9 cellular contexts compared by ENCODE assay signal in the genomic region with DNA sequence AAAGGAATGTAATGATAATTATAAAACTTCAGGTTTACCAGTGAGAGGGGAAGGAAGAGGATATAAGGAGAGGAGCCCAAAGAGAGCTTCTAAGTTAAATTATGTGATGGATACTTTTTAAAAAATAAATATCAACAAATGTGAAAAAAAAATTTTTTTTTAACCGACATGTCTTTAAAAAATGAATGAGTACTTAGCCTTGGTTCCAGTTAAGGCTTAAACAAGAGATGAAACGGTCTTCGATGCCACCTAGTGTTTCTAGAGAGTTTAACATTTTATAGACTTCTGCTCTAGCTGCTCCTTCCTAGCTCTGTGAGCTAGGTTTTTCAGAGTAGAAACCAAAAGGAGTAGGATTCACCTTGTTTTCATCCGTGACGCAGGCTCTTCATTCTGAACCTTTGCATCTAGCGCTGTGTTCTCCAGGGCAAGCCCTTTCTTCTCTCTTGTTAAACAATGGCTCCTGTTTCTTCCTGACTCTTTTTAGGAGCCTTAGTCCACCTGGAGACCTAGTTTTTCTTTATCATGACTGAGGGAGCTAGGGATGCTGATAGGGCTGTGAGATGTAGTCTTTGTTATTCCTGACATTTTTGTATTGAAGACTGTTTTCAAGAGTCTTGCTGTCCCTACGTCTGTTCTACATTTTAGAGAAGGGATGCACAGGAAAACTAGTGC. TPM values are rescaled to one million over a fixed set of nuclear protein-coding genes. Genes with fewer than 3 reads are reported as not detected.
DNase-seq lines count a peak whose midpoint lies in the region; ATAC-seq and TF ChIP-seq lines count a peak whose summit lies in the region.
"Had no signal": no experiment of that assay in that cellular context is flagged by ENCODE, and none has a peak within 500 bp of the region (broad histone marks: within the 10 kb centered on the region; RNA-seq: fewer than 3 reads in every experiment).

No MANE protein-coding gene starts in this region.

- no peak overlapping the region for H2BK15ac ChIP-seq in IMR-90 (ENCODE audit: low read depth, low read length)

- H3K36me3 ChIP-seq in IMR-90 (ENCODE audit: control insufficient read depth, insufficient read depth, low read length) (peaks cover 14% of the 10 kb centered on the region), PC-3 (ENCODE audit: low read depth, low read length) (no peaks in the 10 kb centered on the region)

- H3K27me3 ChIP-seq in IMR-90 (ENCODE audit: control insufficient read depth, insufficient read depth, low read length) (no peaks in the 10 kb centered on the region), PC-3 (ENCODE audit: low read length) (no peaks in the 10 kb centered on the region)

- H3K9me3 ChIP-seq in IMR-90 (ENCODE audit: control insufficient read depth, insufficient read depth, low read length) = no peaks in the 10 kb centered on the region
- no peaks in the 10 kb centered on the region for H3K9me3 ChIP-seq in PC-3 (ENCODE audit: low read length)

- H4K5ac ChIP-seq in IMR-90 (ENCODE audit: low read depth, low read length) = no peak overlapping the region

- H3K9me2 ChIP-seq in PC-3 (replicated peaks; ENCODE audit: low read length) = no peaks in the 10 kb centered on the region

- no peaks in the 10 kb centered on the region for H3K79me2 ChIP-seq in PC-3 (ENCODE audit: low read length)

- no peak overlapping the region for H3K4ac ChIP-seq in IMR-90 (ENCODE audit: low read depth, low read length)

- H2AK5ac ChIP-seq in IMR-90 (ENCODE audit: low read depth, low read length) = no peak overlapping the region

- H3K9me3 Mint-ChIP-seq in endothelial cell (ENCODE audit: unreplicated experiment) (no peaks in the 10 kb centered on the region), natural killer cell (no peaks in the 10 kb centered on the region)

- H3K23ac ChIP-seq in IMR-90 (ENCODE audit: low read depth, low read length) = no peak overlapping the region

- no peak overlapping the region for H2AK9ac ChIP-seq in IMR-90 (replicated peaks; ENCODE audit: low read depth, low read length, poor library complexity)

- H4K8ac ChIP-seq in IMR-90 (ENCODE audit: low read depth in 2 of 2, low read length in 2 of 2) = no peak overlapping the region

- no peak overlapping the region for H3K14ac ChIP-seq in IMR-90 (replicated peaks; ENCODE audit: low read depth, low read length)

- H3K56ac ChIP-seq in IMR-90 (ENCODE audit: extremely low read depth, insufficient read depth, low read length) = no peak overlapping the region

- H2AFZ ChIP-seq in IMR-90 (replicated peaks; ENCODE audit: low read length, poor library complexity) (no peak overlapping the region), PC-3 (ENCODE audit: low read length) (no peak overlapping the region)

- no peaks in the 10 kb centered on the region for H3K9me1 ChIP-seq in IMR-90 (ENCODE audit: insufficient read depth, low read length)

- no peak overlapping the region for H2BK120ac ChIP-seq in IMR-90 (ENCODE audit: low read depth, low read length)

- H4K20me1 ChIP-seq in IMR-90 (ENCODE audit: insufficient read depth, low read length) (no peaks in the 10 kb centered on the region), PC-3 (ENCODE audit: low read length) (no peaks in the 10 kb centered on the region)

- in situ Hi-C loops in IMR-90 (cut with MboI; ENCODE audit: low sequenced_read_pairs) = no loop called here

- no peak overlapping the region for H3K18ac ChIP-seq in IMR-90 (ENCODE audit: low read depth, low read length)

- CTCF ChIA-PET in IMR-90 (lab: Yijun Ruan, JAX) (interaction anchor here (0.7 to 1.5 kb wide), 13 partner anchors 11 to 793 kb away, joined by 3 to 6 read pairs (median 3); partner anchors contain the start of gene PTPRA), PC-3 (lab: Charles Lee) (interaction anchor here (0.6 to 1.0 kb wide), 9 partner anchors 10 to 248 kb away, joined by 3 to 9 read pairs (median 3); no protein-coding TSS in a partner anchor)

- no peak overlapping the region for H3K4me3 ChIP-seq in IMR-90 (ENCODE audit: insufficient read depth, low read depth, low read length)
- H3K4me3 ChIP-seq in PC-3 (ENCODE audit: low read length) = no peak overlapping the region

- intact Hi-C loops in IMR-90 (cut with micrococcal nuclease) (loop anchor here (1.0 to 2.0 kb wide), 5 partner anchors 122 to 312 kb away; no protein-coding TSS in a partner anchor), PC-3 (cut with micrococcal nuclease) (loop anchor here (1.0 kb wide), 1 partner anchor 87 kb away; no protein-coding TSS in a partner anchor), natural killer cell (cut with micrococcal nuclease) (loop anchor here (1.0 to 5.0 kb wide), 4 partner anchors 136 to 313 kb away; no protein-coding TSS in a partner anchor), posterior vena cava (cut with DNase I) (no loop called here)

- no peaks in the 10 kb centered on the region for H3K27me3 Mint-ChIP-seq in endothelial cell (ENCODE audit: unreplicated experiment)
- H3K27me3 Mint-ChIP-seq in natural killer cell (ENCODE audit: low read depth in 2 of 2) = no peaks in the 10 kb centered on the region

- no peak overlapping the region for H4K91ac ChIP-seq in IMR-90 (ENCODE audit: insufficient read depth, low read depth, low read length)

- H3K27ac ChIP-seq in IMR-90 (ENCODE audit: insufficient read depth, low read length) = no peak overlapping the region
- no peak overlapping the region for H3K27ac ChIP-seq in PC-3 (ENCODE audit: low read length)

- H2BK20ac ChIP-seq in IMR-90 (ENCODE audit: low read depth, low read length) = no peak overlapping the region

- peak; percentile 77 for TF ChIP-seq RAD21 in IMR-90 (IDR thresholded peaks at IDR 0.05; ENCODE audit: low read length)

- TF ChIP-seq CTCF in IMR-90 (conservative IDR thresholded peaks at IDR 0.05; ENCODE audit: low read depth, low read length) (peak; percentile 74), PC-3 (conservative IDR thresholded peaks at IDR 0.05; ENCODE audit: low read depth, low read length) (peak; percentile 77), endothelial cell (IDR thresholded peaks at IDR 0.05; ENCODE audit: unreplicated experiment) (peak; percentile 29), natural killer cell (IDR thresholded peaks at IDR 0.05) (peak; percentile 63)

- H3K79me1 ChIP-seq in IMR-90 (ENCODE audit: low read depth in 1 of 2, low read length in 2 of 2) = no peaks in the 10 kb centered on the region

- H3K4me1 ChIP-seq in IMR-90 (ENCODE audit: control insufficient read depth, insufficient read depth, low read length) (no peaks in the 10 kb centered on the region), PC-3 (ENCODE audit: insufficient read depth, low read length) (no peaks in the 10 kb centered on the region)

- H3K4me1 Mint-ChIP-seq in endothelial cell (ENCODE audit: unreplicated experiment) = no peaks in the 10 kb centered on the region
- H3K4me1 Mint-ChIP-seq in natural killer cell = no peaks in the 10 kb centered on the region

- 44% methylated on average over 3 of the region's 7 CpGs; no CpG with 5 or more reads in 1 of the 2 experiments for WGBS in IMR-90 (ENCODE audit: extremely low coverage in 2 of 2, insufficient read length in 1 of 2), 2 experiments

- dilution Hi-C loops in IMR-90 (cut with HindIII; ENCODE audit: low sequenced_read_pairs, unreplicated experiment) = no loop called here

- TF ChIP-seq POLR2A in IMR-90 (IDR thresholded peaks at IDR 0.05; ENCODE audit: low read depth, low read length) = no peak

- BruUV-seq in IMR-90 (replicated peaks; lab: Mats Ljungman, UMichigan) (no TSS peak), PC-3 (replicated peaks; lab: Mats Ljungman, UMichigan) (no TSS peak)

- DNase-seq in EH (ENCODE audit: low read depth) (peak; percentile 71), IMR-90 (peak; percentile 75), PC-3 (peak; percentile 82), endothelial cell (ENCODE audit: low spot score) (no peak), natural killer cell (no peak), posterior vena cava (ENCODE audit: low spot score) (no peak), D341Med (ENCODE audit: low spot score) (no peak)

- ATAC-seq in IMR-90 (ENCODE audit: low read depth) = peak; percentile 95
- ATAC-seq in PC-3 = peak; percentile 86
- ATAC-seq in natural killer cell = peak; percentile 73 to 94 (median 80)
- ATAC-seq in HG03045 (IDR thresholded peaks at IDR 0.05; ENCODE audit: unreplicated experiment) = no peak

- H3K9ac ChIP-seq in IMR-90 (ENCODE audit: low read depth, low read length) (no peak overlapping the region), PC-3 (ENCODE audit: low read length) (no peak overlapping the region)

- H3K4me2 ChIP-seq in IMR-90 (ENCODE audit: low read depth, low read length) (no peak overlapping the region), PC-3 (ENCODE audit: low read length) (no peak overlapping the region)

- no peaks in the 10 kb centered on the region for H3F3A ChIP-seq in PC-3 (ENCODE audit: low read length, unreplicated experiment)

- no peak overlapping the region for H3K4me3 Mint-ChIP-seq in endothelial cell (ENCODE audit: unreplicated experiment)
- no peak overlapping the region for H3K4me3 Mint-ChIP-seq in natural killer cell

- POLR2A ChIA-PET in IMR-90 (lab: Charles Lee; ENCODE audit: unreplicated experiment) (no interaction called here), PC-3 (lab: Charles Lee; ENCODE audit: unreplicated experiment) (interaction anchor here (0.7 kb wide), 1 partner anchor 145 kb away, joined by 3 read pairs; no protein-coding TSS in a partner anchor)

- H3K27ac Mint-ChIP-seq in endothelial cell (ENCODE audit: unreplicated experiment) (no peak overlapping the region), natural killer cell (peak overlapping the region in 1 of 2 donors; percentile 16)

- H3K36me3 Mint-ChIP-seq in endothelial cell (ENCODE audit: low read depth, unreplicated experiment) (no peaks in the 10 kb centered on the region), natural killer cell (peaks cover 10% of the 10 kb centered on the region)

- H2BK5ac ChIP-seq in IMR-90 (ENCODE audit: low read depth, low read length, poor library complexity, severe bottlenecking) = no peak overlapping the region

TF ChIP-seq in IMR-90, 13 proteins besides CTCF, POLR2A, EP300 and RAD21:
- no peak for TF ChIP-seq BHLHE40 (IDR thresholded peaks at IDR 0.05; ENCODE audit: low read depth, low read length)
- TF ChIP-seq SMC3 (IDR thresholded peaks at IDR 0.05; ENCODE audit: low read depth, low read length) = peak; percentile 67
TF ChIP-seq in IMR-90: peak in this region for 1.

RNA-seq across cellular contexts. Expression of gene GNRH2, which starts 42.4 kb away (rescaled TPM):
- total RNA-seq in IMR-90 (2012; rRNA removed) (0.18 and 0.28 TPM in 2 replicates), PC-3 (2014; rRNA removed) (1.6 TPM in 1 of 2 replicates, not detected in the other), endothelial cell (ENCODE audit: unreplicated experiment) (0.87 TPM), natural killer cell (1 to 10 TPM in 1 of 3 donors, under 1 TPM in 2; 0.49 to 1.2 (median 0.68) TPM), posterior vena cava (under 1 TPM in 1 of 2 donors, not detected in 1; 0.43 TPM)
- 0.16 and 0.21 TPM in 2 replicates for polyA plus RNA-seq in IMR-90 (2012; rRNA removed)
- not detected in 2 replicates for polyA plus RNA-seq in IMR-90 (2012; cell fraction: cytosol; rRNA removed)
- 1.7 and 3.5 TPM in 2 replicates for polyA plus RNA-seq in IMR-90 (2012; cell fraction: nucleus; rRNA removed; ENCODE audit: low replicate concordance)
- total RNA-seq: skeletal muscle tissue had no signal

RNA-seq across cellular contexts. Expression of gene MRPS26, which starts 44.9 kb away (rescaled TPM):
- total RNA-seq in IMR-90 (2012; rRNA removed) (22.2 and 24.7 TPM in 2 replicates), PC-3 (2014; rRNA removed) (182 and 280 TPM in 2 replicates), endothelial cell (ENCODE audit: unreplicated experiment) (28.9 TPM), natural killer cell (10 to 100 TPM; 17.5 to 21.3 (median 19.1) TPM), posterior vena cava (10 to 100 TPM; 22.4 to 26.2 TPM)
- polyA plus RNA-seq in IMR-90 (2012; rRNA removed) = 38.6 and 49.5 TPM in 2 replicates
- 53.9 and 56.0 TPM in 2 replicates for polyA plus RNA-seq in IMR-90 (2012; cell fraction: cytosol; rRNA removed)
- polyA plus RNA-seq in IMR-90 (2012; cell fraction: nucleus; rRNA removed; ENCODE audit: low replicate concordance) = 20.0 and 35.2 TPM in 2 replicates

Comparison
In these comparisons a context has a peak if more than half of its experiments do, and no peak if none do; other contexts are left out.
1. DNase-seq: peak in EH (single experiment), IMR-90 (single experiment) and PC-3 (single experiment); none in endothelial cell (single experiment), natural killer cell (single experiment), posterior vena cava (single experiment) and D341Med (single experiment).
2. intact Hi-C loops: an anchor here in IMR-90 (1.0 to 2.0 kb wide), PC-3 (1.0 kb wide) and natural killer cell (1.0 to 5.0 kb wide); none called in posterior vena cava.
3. Peak in every context shown above with its lines, with median percentiles within 50 percentile points of each other: CTCF ChIP-seq.